ENCODE assay signal across 8 cellular contexts in the genomic region with DNA sequence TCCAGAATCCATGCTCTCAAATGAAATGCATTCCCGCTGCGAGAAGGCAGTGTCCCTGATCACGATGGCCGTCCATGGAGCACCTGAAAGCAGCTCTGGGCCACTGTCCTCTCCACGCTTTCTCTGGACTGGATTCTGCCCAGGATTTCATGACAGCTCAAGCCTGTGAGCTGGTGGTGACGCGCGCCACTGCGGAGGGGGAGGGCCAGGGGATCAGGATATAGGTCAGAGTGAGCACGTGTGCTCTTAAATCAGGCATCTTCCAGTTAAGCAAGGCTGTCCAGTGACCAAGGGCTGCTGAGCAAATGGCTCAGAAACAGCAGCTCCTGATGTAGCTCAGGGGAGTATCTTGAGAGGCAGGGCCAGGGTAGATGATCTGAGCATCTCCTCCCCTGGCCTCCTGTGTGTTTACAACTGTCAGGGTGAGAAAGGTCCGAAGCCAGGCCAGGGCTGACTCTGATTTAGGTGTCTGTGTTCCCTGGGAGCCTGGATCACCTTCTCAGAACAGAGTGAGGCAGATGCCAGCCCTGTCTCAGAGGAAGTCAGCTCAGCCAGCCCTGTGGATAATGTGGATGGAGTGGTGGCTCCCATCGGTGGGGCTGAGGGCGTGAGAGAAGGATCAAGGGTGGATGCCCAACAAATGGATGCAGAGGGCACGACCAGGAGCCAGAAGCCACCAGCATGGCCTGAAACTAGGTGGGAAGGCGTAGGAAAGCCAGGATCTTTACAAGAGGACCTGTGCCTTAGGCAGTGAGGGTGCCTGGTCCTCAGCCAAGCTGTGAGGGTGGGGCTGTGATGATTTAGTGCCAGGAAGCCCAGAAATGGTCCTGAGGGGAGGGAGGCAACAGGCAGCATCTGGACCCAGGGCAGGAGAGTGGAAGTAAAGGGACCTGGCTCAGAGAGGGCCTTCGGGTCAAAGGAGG. TPM values are rescaled to one million over a fixed set of nuclear protein-coding genes. Genes with fewer than 3 reads are reported as not detected.
A peak's percentile ranks its signal among the peaks of the same experiment; 100 is the strongest.
DNase-seq lines count a peak whose midpoint lies in the region; ATAC-seq and TF ChIP-seq lines count a peak whose summit lies in the region.

No MANE protein-coding gene starts in this region.

- peaks cover 73% of the 10 kb centered on the region for H3K36me3 Mint-ChIP-seq in CD8-positive, alpha-beta T cell

- H3K27ac Mint-ChIP-seq in CD8-positive, alpha-beta T cell, result peak overlapping the region; percentile 66

- no peaks in the 10 kb centered on the region for H3K9me3 Mint-ChIP-seq in CD8-positive, alpha-beta T cell

- H3K4me1 ChIP-seq in CD8-positive, alpha-beta T cell (ENCODE audit: insufficient read depth, low read length), result no peaks in the 10 kb centered on the region

- TF ChIP-seq CTCF in CD8-positive, alpha-beta T cell (IDR thresholded peaks at IDR 0.05), result no peak
- TF ChIP-seq CTCF in fibroblast of mammary gland (conservative IDR thresholded peaks at IDR 0.05; ENCODE audit: control insufficient read depth, insufficient read depth, low read depth, low read length), result no peak

- CTCF ChIA-PET in CD8-positive, alpha-beta T cell (lab: Charles Lee), result interaction anchor here (1.3 to 1.6 kb wide), 2 partner anchors 34 to 240 kb away, joined by 3 to 6 read pairs; a partner anchor contains a TSS

- POLR2A ChIA-PET in CD8-positive, alpha-beta T cell (lab: Charles Lee), result interaction anchor here (0.6 to 0.9 kb wide), 2 partner anchors 18 to 151 kb away, joined by 3 read pairs; a partner anchor contains a TSS

- no peaks in the 10 kb centered on the region for H3K27me3 ChIP-seq in CD8-positive, alpha-beta T cell (ENCODE audit: insufficient read depth, low read length)

- no peak overlapping the region for H3K27ac ChIP-seq in CD8-positive, alpha-beta T cell (ENCODE audit: low read depth, low read length)

- no peaks in the 10 kb centered on the region for H3K9me3 ChIP-seq in CD8-positive, alpha-beta T cell (ENCODE audit: low read length)

- no peak for ATAC-seq in CD8-positive, alpha-beta T cell
- ATAC-seq in HG03139 (IDR thresholded peaks at IDR 0.05; ENCODE audit: unreplicated experiment), result no peak
- ATAC-seq in HG03378 (IDR thresholded peaks at IDR 0.05; ENCODE audit: unreplicated experiment), result no peak

- DNase-seq in CD8-positive, alpha-beta T cell, result no peak
- DNase-seq in SK-N-DZ (ENCODE audit: low spot score), result peak; percentile 77
- peak; percentile 90 for DNase-seq in fibroblast of mammary gland (ENCODE audit: low read depth)
- peak; percentile 89 for DNase-seq in posterior vena cava (ENCODE audit: low spot score)
- DNase-seq in effector CD4-positive, alpha-beta T cell, result no peak
- DNase-seq in AG08396 (ENCODE audit: low spot score), result no peak

- peaks cover 29% of the 10 kb centered on the region for H3K4me1 Mint-ChIP-seq in CD8-positive, alpha-beta T cell (ENCODE audit: low read depth)

- no peak overlapping the region for H3K4me3 ChIP-seq in CD8-positive, alpha-beta T cell (ENCODE audit: low read depth, low read length)
- no peak overlapping the region for H3K4me3 ChIP-seq in fibroblast of mammary gland (ENCODE audit: control insufficient read depth, low read depth, low read length)

- H3K36me3 ChIP-seq in CD8-positive, alpha-beta T cell (ENCODE audit: insufficient read depth, low read length), result peaks cover 23% of the 10 kb centered on the region

- intact Hi-C loops in CD8-positive, alpha-beta T cell (cut with DNase I, micrococcal nuclease), result no loop called here
- intact Hi-C loops in posterior vena cava (cut with DNase I), result no loop called here

- no peaks in the 10 kb centered on the region for H3K27me3 Mint-ChIP-seq in CD8-positive, alpha-beta T cell (ENCODE audit: low read depth)

- no peak overlapping the region for H3K4me3 Mint-ChIP-seq in CD8-positive, alpha-beta T cell

RNA-seq across cellular contexts. Expression of a gene that starts 55.3 kb away (rescaled TPM):
- 10 to 100 TPM; 11.2 to 11.6 TPM for total RNA-seq in CD8-positive, alpha-beta T cell
- 4.8 and 5.1 TPM in 2 replicates for polyA plus RNA-seq in SK-N-DZ (2014; cell fraction: cytosol; rRNA removed)
- 3.1 and 4.1 TPM in 2 replicates for polyA plus RNA-seq in SK-N-DZ (2014; cell fraction: nucleus; rRNA removed)
- total RNA-seq in posterior vena cava, result 10 to 100 TPM; 60.6 to 77.3 TPM

Comparison
In these comparisons a context has a peak if more than half of its experiments do, and no peak if none do; other contexts are left out.
1. DNase-seq: peak in SK-N-DZ (single experiment), fibroblast of mammary gland (single experiment) and posterior vena cava (single experiment); none in CD8-positive, alpha-beta T cell (0 of 7), effector CD4-positive, alpha-beta T cell (single experiment) and AG08396 (single experiment).
2. RNA of a gene that starts 55.3 kb away (total RNA-seq): 60.6 to 77.3 TPM in posterior vena cava; 11.2 to 11.6 TPM in CD8-positive, alpha-beta T cell; every median in the first group is over 4 times any median in the second.